25 cellular contexts compared by ENCODE assay signal in the genomic region with DNA sequence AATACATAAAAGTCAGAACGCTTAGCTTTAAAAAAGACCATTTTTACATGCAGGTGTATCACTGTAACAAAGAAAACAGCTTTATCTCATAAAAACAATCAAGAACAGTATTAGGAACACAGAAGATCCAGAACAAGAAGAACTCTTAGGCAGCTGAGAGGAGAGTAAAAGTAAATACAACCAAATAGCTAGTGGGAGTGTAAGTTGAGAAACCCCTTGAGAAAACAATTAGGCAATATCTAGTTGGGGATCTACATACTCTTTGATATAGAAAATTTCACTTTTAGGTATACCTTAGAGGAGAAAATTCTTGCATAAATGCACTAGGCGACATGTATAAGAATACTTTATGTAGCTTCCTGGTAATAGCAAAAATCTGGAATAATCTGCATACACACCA.
"Had no signal": no experiment of that assay in that cellular context is flagged by ENCODE, and none has a peak within 500 bp of the region (broad histone marks: within the 10 kb centered on the region; RNA-seq: fewer than 3 reads in every experiment).

No MANE protein-coding gene starts in this region.

- ATAC-seq: lower lobe of right lung had no signal

- H3K27ac ChIP-seq: ascending aorta, colonic mucosa, dorsolateral prefrontal cortex, epithelial cell of prostate, lower lobe of right lung, sigmoid colon, testis, vagina, WERI-Rb-1 had no signal

- H3K4me3 ChIP-seq: ascending aorta, colonic mucosa, dorsolateral prefrontal cortex, lower lobe of right lung, sigmoid colon, testis, vagina had no signal

- H3K4me1 ChIP-seq: colonic mucosa, testis had no signal

- H3K4me3 Mint-ChIP-seq: central memory CD8-positive, alpha-beta T cell; endodermal cell; naive B cell; neural crest cell; type B pancreatic cell had no signal

- H3K27ac Mint-ChIP-seq: endodermal cell, type B pancreatic cell had no signal

- H3K9me3 ChIP-seq: ascending aorta, colonic mucosa, lower lobe of right lung, sigmoid colon, testis, vagina had no signal

- H3K4me1 Mint-ChIP-seq: endodermal cell had no signal

- H3K27me3 Mint-ChIP-seq: central memory CD8-positive, alpha-beta T cell; naive B cell; type B pancreatic cell had no signal

- H3K27me3 ChIP-seq: ascending aorta, colonic mucosa, dorsolateral prefrontal cortex, sigmoid colon, testis, vagina had no signal

- DNase-seq: activated CD4-positive, alpha-beta T cell treated with anti-CD3 and anti-CD28 coated beads, Interleukin-2, amount 50 U/mL, for 4 hours; activated CD4-positive, CD25-positive, alpha-beta regulatory T cell treated with anti-CD3 and anti-CD28 coated beads, Interleukin-2, amount 50 U/mL, for 72 hours; activated CD8-positive, alpha-beta memory T cell treated with anti-CD3 and anti-CD28 coated beads, Interleukin-2, amount 50 U/mL, for 48 hours; activated effector memory CD4-positive, alpha-beta T cell treated with Interleukin-2 at 50 U/mL for 16 hours; activated naive CD4-positive, alpha-beta T cell treated with anti-CD3 and anti-CD28 coated beads, Interleukin-2, amount 50 U/mL, for 16 hours; activated T-cell treated with anti-CD3 and anti-CD28 coated beads, Interleukin-2, amount 50 U/mL, for 48 hours; colonic mucosa; dorsolateral prefrontal cortex; endodermal cell; foreskin melanocyte; kidney; lower lobe of right lung; naive B cell; occipital lobe; sigmoid colon; stimulated activated CD4-positive, alpha-beta T cell treated with anti-CD3 and anti-CD28 coated beads, Interleukin-2, amount 100 ng/mL, for 48 hours; stimulated activated naive CD4-positive, alpha-beta T cell; testis; WERI-Rb-1 had no signal

- H3K9me3 Mint-ChIP-seq: central memory CD8-positive, alpha-beta T cell; endodermal cell; naive B cell; neural crest cell; type B pancreatic cell had no signal
